ENCODE assay signal across 30 cellular contexts in the genomic region with DNA sequence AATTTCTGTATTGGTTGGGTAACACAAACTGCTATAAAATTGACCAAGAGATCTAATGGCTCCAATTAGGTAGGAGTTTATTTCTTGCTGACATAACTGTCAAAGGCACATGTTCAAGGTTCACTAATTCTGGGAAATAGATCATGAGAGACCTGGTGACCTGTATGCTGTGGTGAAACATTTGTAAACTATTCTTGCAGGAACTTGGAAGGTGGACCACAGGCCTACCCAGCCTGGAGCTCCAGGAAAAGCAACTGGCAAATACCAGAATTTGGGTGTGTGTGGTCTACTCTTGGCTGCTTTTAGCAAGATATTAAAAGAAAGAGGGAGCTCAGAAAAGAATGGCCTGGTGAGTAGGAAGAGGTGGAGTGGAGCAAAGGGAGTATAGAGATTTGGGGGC.
"Had no signal": no experiment of that assay in that cellular context is flagged by ENCODE, and none has a peak within 500 bp of the region (broad histone marks: within the 10 kb centered on the region; RNA-seq: fewer than 3 reads in every experiment).

No MANE protein-coding gene starts in this region.

- H3K4me1 Mint-ChIP-seq: activated CD4-positive, alpha-beta T cell treated with anti-CD3 and anti-CD28 coated beads for 36 hours; activated CD4-positive, alpha-beta T cell treated with anti-CD3 and anti-CD28 coated beads, Interleukin-2, amount 10 ng/mL, durations not matched to agents 24 days and 14 days; activated CD8-positive, alpha-beta memory T cell treated with anti-CD3 and anti-CD28 coated beads, Interleukin-2, amount 10 ng/mL, durations not matched to agents 7 days and 5 days; activated naive CD4-positive, alpha-beta T cell treated with anti-CD3 and anti-CD28 coated beads, Interleukin-2, amount 10 ng/mL, durations not matched to agents 7 days and 5 days; activated naive CD8-positive, alpha-beta T cell treated with anti-CD3 and anti-CD28 coated beads, Interleukin-2, amount 10 ng/mL, durations not matched to agents 7 days and 5 days had no signal

- H3K27me3 ChIP-seq: ascending aorta, breast epithelium, cardiac muscle cell, colonic mucosa had no signal

- H3K36me3 ChIP-seq: ascending aorta, breast epithelium, cardiac muscle cell, colonic mucosa had no signal

- DNase-seq: activated CD4-positive, alpha-beta memory T cell treated with anti-CD3 and anti-CD28 coated beads for 36 hours; activated CD4-positive, alpha-beta T cell treated with anti-CD3 and anti-CD28 coated beads for 36 hours; activated CD4-positive, alpha-beta T cell treated with anti-CD3 and anti-CD28 coated beads, Interleukin-2, amount 10 ng/mL, durations not matched to agents 24 days and 14 days; activated CD4-positive, CD25-positive, alpha-beta regulatory T cell; activated CD4-positive, CD25-positive, alpha-beta regulatory T cell treated with anti-CD3 and anti-CD28 coated beads, Interleukin-2, amount 50 U/mL, for 72 hours; activated CD8-positive, alpha-beta memory T cell treated with anti-CD3 and anti-CD28 coated beads, Interleukin-2, amount 10 ng/mL, durations not matched to agents 7 days and 5 days; activated CD8-positive, alpha-beta memory T cell treated with anti-CD3 and anti-CD28 coated beads, Interleukin-2, amount 50 U/mL, for 4 hours; activated CD8-positive, alpha-beta T cell treated with anti-CD3 and anti-CD28 coated beads, Interleukin-2, amount 10 ng/mL, durations not matched to agents 7 days and 5 days; activated effector memory CD4-positive, alpha-beta T cell treated with anti-CD3 and anti-CD28 coated beads, Interleukin-2, amount 50 U/mL, for 16 hours; activated naive CD4-positive, alpha-beta T cell treated with anti-CD3 and anti-CD28 coated beads, Interleukin-2, amount 10 ng/mL, durations not matched to agents 7 days and 5 days; activated naive CD8-positive, alpha-beta T cell treated with anti-CD3 and anti-CD28 coated beads, Interleukin-2, amount 10 ng/mL, durations not matched to agents 7 days and 5 days; activated T-cell treated with anti-CD3 and anti-CD28 coated beads, Interleukin-2, amount 50 U/mL, for 1 hour; activated T-cell treated with anti-CD3 and anti-CD28 coated beads, Interleukin-2, amount 50 U/mL, for 48 hours; central memory CD4-positive, alpha-beta T cell; cerebellar nuclear complex; colonic mucosa; effector CD8-positive, alpha-beta T cell; foreskin fibroblast; T-helper 2 cell had no signal

- H3K36me3 Mint-ChIP-seq: activated CD4-positive, alpha-beta memory T cell treated with anti-CD3 and anti-CD28 coated beads for 36 hours; activated CD8-positive, alpha-beta memory T cell treated with anti-CD3 and anti-CD28 coated beads, Interleukin-2, amount 10 ng/mL, durations not matched to agents 7 days and 5 days; activated naive CD4-positive, alpha-beta T cell treated with anti-CD3 and anti-CD28 coated beads, Interleukin-2, amount 10 ng/mL, durations not matched to agents 7 days and 5 days; activated naive CD4-positive, alpha-beta T cell treated with anti-CD3 and anti-CD28 coated beads, Interleukin-2, amount 50 U/mL, for 72 hours; activated naive CD8-positive, alpha-beta T cell treated with anti-CD3 and anti-CD28 coated beads, Interleukin-2, amount 10 ng/mL, durations not matched to agents 7 days and 5 days had no signal

- H3K27ac ChIP-seq: ascending aorta, breast epithelium, cardiac muscle cell, colonic mucosa, epithelial cell of prostate had no signal

- H3K4me1 ChIP-seq: ascending aorta, breast epithelium, colonic mucosa had no signal

- H3K27me3 Mint-ChIP-seq: activated CD4-positive, alpha-beta memory T cell treated with anti-CD3 and anti-CD28 coated beads for 36 hours; activated CD4-positive, alpha-beta T cell treated with anti-CD3 and anti-CD28 coated beads for 36 hours; brain had no signal

- H3K9me3 ChIP-seq: ascending aorta, breast epithelium, colonic mucosa had no signal

- H3K4me3 ChIP-seq: ascending aorta, breast epithelium, cardiac muscle cell, colonic mucosa had no signal

- H3K27ac Mint-ChIP-seq: activated CD4-positive, alpha-beta memory T cell treated with anti-CD3 and anti-CD28 coated beads for 36 hours; activated CD4-positive, alpha-beta T cell treated with anti-CD3 and anti-CD28 coated beads for 36 hours; activated CD4-positive, alpha-beta T cell treated with anti-CD3 and anti-CD28 coated beads, Interleukin-2, amount 10 ng/mL, durations not matched to agents 24 days and 14 days; activated CD8-positive, alpha-beta memory T cell treated with anti-CD3 and anti-CD28 coated beads, Interleukin-2, amount 10 ng/mL, durations not matched to agents 7 days and 5 days; activated CD8-positive, alpha-beta T cell treated with anti-CD3 and anti-CD28 coated beads, Interleukin-2, amount 10 ng/mL, durations not matched to agents 7 days and 5 days; activated naive CD4-positive, alpha-beta T cell treated with anti-CD3 and anti-CD28 coated beads, Interleukin-2, amount 10 ng/mL, durations not matched to agents 7 days and 5 days; activated naive CD4-positive, alpha-beta T cell treated with anti-CD3 and anti-CD28 coated beads, Interleukin-2, amount 50 U/mL, for 72 hours; activated naive CD8-positive, alpha-beta T cell treated with anti-CD3 and anti-CD28 coated beads, Interleukin-2, amount 10 ng/mL, durations not matched to agents 7 days and 5 days; activated T-helper 1 cell treated with anti-CD3 and anti-CD28 coated beads, Interleukin-12 subunit alpha, Interleukin-12 subunit beta, Interleukin-2, Interleukin-4 antibody, amounts not matched to agents 30 ng/mL and 10 ng/mL and 1 ng/mL, durations not matched to agents 14 hours and 24 hours and 36 hours; activated T-helper 2 cell treated with anti-CD3 and anti-CD28 coated beads, Interferon-gamma antibody, Interleukin-2, Interleukin-4, amounts not matched to agents 10 μg/mL and 5 μg/mL and 100 μg/mL, durations not matched to agents 14 hours and 24 hours and 36 hours had no signal

- ATAC-seq: activated CD4-positive, alpha-beta T cell treated with anti-CD3 and anti-CD28 coated beads for 36 hours; activated CD8-positive, alpha-beta memory T cell treated with anti-CD3 and anti-CD28 coated beads, Interleukin-2, amount 10 ng/mL, durations not matched to agents 7 days and 5 days; activated CD8-positive, alpha-beta T cell treated with anti-CD3 and anti-CD28 coated beads, Interleukin-2, amount 10 ng/mL, durations not matched to agents 7 days and 5 days; activated naive CD4-positive, alpha-beta T cell treated with anti-CD3 and anti-CD28 coated beads, Interleukin-2, amount 50 U/mL, for 72 hours had no signal

- FAIRE-seq: endometrium, endothelial cell of umbilical vein, frontal cortex had no signal

- H3K4me3 Mint-ChIP-seq: activated CD4-positive, alpha-beta memory T cell treated with anti-CD3 and anti-CD28 coated beads for 36 hours; activated CD4-positive, alpha-beta T cell treated with anti-CD3 and anti-CD28 coated beads for 36 hours; activated CD4-positive, alpha-beta T cell treated with anti-CD3 and anti-CD28 coated beads, Interleukin-2, amount 10 ng/mL, durations not matched to agents 24 days and 14 days; activated CD8-positive, alpha-beta memory T cell treated with anti-CD3 and anti-CD28 coated beads, Interleukin-2, amount 10 ng/mL, durations not matched to agents 7 days and 5 days; activated CD8-positive, alpha-beta T cell treated with anti-CD3 and anti-CD28 coated beads, Interleukin-2, amount 10 ng/mL, durations not matched to agents 7 days and 5 days; activated naive CD4-positive, alpha-beta T cell treated with anti-CD3 and anti-CD28 coated beads, Interleukin-2, amount 10 ng/mL, durations not matched to agents 7 days and 5 days; activated naive CD8-positive, alpha-beta T cell treated with anti-CD3 and anti-CD28 coated beads, Interleukin-2, amount 10 ng/mL, durations not matched to agents 7 days and 5 days; activated T-helper 1 cell treated with anti-CD3 and anti-CD28 coated beads, Interleukin-12 subunit alpha, Interleukin-12 subunit beta, Interleukin-2, Interleukin-4 antibody, amounts not matched to agents 30 ng/mL and 10 ng/mL and 1 ng/mL, durations not matched to agents 14 hours and 24 hours and 36 hours; brain had no signal

- H3K9me3 Mint-ChIP-seq: activated CD4-positive, alpha-beta memory T cell treated with anti-CD3 and anti-CD28 coated beads for 36 hours; activated CD4-positive, alpha-beta T cell treated with anti-CD3 and anti-CD28 coated beads, Interleukin-2, amount 10 ng/mL, durations not matched to agents 24 days and 14 days; activated naive CD4-positive, alpha-beta T cell treated with anti-CD3 and anti-CD28 coated beads, Interleukin-2, amount 10 ng/mL, durations not matched to agents 7 days and 5 days; activated naive CD4-positive, alpha-beta T cell treated with anti-CD3 and anti-CD28 coated beads, Interleukin-2, amount 50 U/mL, for 72 hours; activated naive CD8-positive, alpha-beta T cell treated with anti-CD3 and anti-CD28 coated beads, Interleukin-2, amount 10 ng/mL, durations not matched to agents 7 days and 5 days; activated T-helper 1 cell treated with anti-CD3 and anti-CD28 coated beads, Interleukin-12 subunit alpha, Interleukin-12 subunit beta, Interleukin-2, Interleukin-4 antibody, amounts not matched to agents 30 ng/mL and 10 ng/mL and 1 ng/mL, durations not matched to agents 14 hours and 24 hours and 36 hours; activated T-helper 2 cell treated with anti-CD3 and anti-CD28 coated beads, Interferon-gamma antibody, Interleukin-2, Interleukin-4, amounts not matched to agents 10 μg/mL and 5 μg/mL and 100 μg/mL, durations not matched to agents 14 hours and 24 hours and 36 hours had no signal
